1 cellular context compared by ENCODE assay signal in the genomic region with DNA sequence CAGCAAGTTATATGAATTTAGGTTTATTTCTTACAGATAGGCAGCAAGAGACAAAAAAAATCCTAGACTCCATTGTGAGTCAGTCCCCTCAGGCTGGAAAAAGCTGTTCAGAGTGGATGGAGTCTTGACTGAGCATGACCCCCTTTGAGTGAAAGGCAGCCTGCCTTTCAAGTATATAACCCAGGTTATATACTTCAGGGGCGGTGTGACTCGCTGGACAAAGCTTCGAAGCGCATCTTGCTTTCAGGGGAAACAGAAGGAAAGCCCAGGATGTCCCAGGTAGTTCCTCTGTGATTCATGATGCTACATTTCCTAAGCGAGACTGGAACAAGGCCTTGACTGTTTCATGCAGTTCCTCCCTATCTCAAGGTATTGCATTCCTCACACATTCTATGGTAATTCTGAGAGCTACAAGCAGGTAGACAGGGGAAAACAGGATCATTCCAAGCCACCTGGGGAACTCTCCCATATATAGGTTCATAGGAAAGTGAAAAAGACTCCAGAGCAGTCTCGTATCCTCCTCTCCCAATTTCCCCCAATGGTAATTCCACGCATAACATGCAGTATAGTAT.
TF ChIP-seq lines count a peak whose summit lies in the region.

No MANE protein-coding gene starts in this region.

TF ChIP-seq in WTC11, 78 proteins besides CTCF, POLR2A, EP300 and RAD21 (continued from another document):
- TF ChIP-seq PRDM15 (CRISPR knock-in tag; IDR thresholded peaks at IDR 0.05): no peak
- TF ChIP-seq, protein P1, sequence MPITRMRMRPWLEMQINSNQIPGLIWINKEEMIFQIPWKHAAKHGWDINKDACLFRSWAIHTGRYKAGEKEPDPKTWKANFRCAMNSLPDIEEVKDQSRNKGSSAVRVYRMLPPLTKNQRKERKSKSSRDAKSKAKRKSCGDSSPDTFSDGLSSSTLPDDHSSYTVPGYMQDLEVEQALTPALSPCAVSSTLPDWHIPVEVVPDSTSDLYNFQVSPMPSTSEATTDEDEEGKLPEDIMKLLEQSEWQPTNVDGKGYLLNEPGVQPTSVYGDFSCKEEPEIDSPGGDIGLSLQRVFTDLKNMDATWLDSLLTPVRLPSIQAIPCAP (CRISPR knock-in tag; IDR thresholded peaks at IDR 0.05): no peak
- no peak for TF ChIP-seq CREB1 (CRISPR knock-in tag; IDR thresholded peaks at IDR 0.05)
- TF ChIP-seq GRHL2 (CRISPR knock-in tag; IDR thresholded peaks at IDR 0.05; ENCODE audit: insufficient replicate concordance, severe bottlenecking): no peak
- no peak for TF ChIP-seq NR3C1 (CRISPR knock-in tag; conservative IDR thresholded peaks at IDR 0.05; ENCODE audit: low read depth)
- no peak for TF ChIP-seq NR2C2 (CRISPR knock-in tag; IDR thresholded peaks at IDR 0.05)
- TF ChIP-seq ZBTB21 (CRISPR knock-in tag; IDR thresholded peaks at IDR 0.05; ENCODE audit: borderline replicate concordance): no peak
- no peak for TF ChIP-seq ZNF416 (CRISPR knock-in tag; IDR thresholded peaks at IDR 0.05)
TF ChIP-seq in WTC11: peak in this region for 0.
